In genomic region chr1:161191971-161192370, GRCh38 we compare ENCODE assay signal across 11 cellular contexts. TPM values are rescaled to one million over a fixed set of nuclear protein-coding genes. Genes with fewer than 3 reads are reported as not detected.
A peak's percentile ranks its signal among the peaks of the same experiment; 100 is the strongest.
DNase-seq lines count a peak whose midpoint lies in the region; ATAC-seq and TF ChIP-seq lines count a peak whose summit lies in the region.
"Had no signal": no experiment of that assay in that cellular context is flagged by ENCODE, and none has a peak within 500 bp of the region (broad histone marks: within the 10 kb centered on the region; RNA-seq: fewer than 3 reads in every experiment).

No MANE protein-coding gene starts in this region.

- H3K9me3 ChIP-seq in breast epithelium: no peaks in the 10 kb centered on the region
- H3K9me3 ChIP-seq: pancreas, upper lobe of right lung had no signal

- DNase-seq in T47D (ENCODE audit: low read depth in 1 of 2, low spot score in 1 of 2) (peak; percentile 41 to 45), breast epithelium (ENCODE audit: low spot score in 2 of 2) (no peak), dorsolateral prefrontal cortex (no peak), NCI-H1436 (lab: John Stamatoyannopoulos, UW) (no peak)
- DNase-seq: SIG-M5, upper lobe of right lung had no signal

- no peak for ATAC-seq in GM21360 (IDR thresholded peaks at IDR 0.05; ENCODE audit: unreplicated experiment)

- H3K4me1 ChIP-seq in breast epithelium: peaks cover 0 to 2% of the 10 kb centered on the region in 2 donors
- H3K4me1 ChIP-seq: pancreas had no signal

- H3K27ac ChIP-seq in breast epithelium (peak overlapping the region in 1 of 2 donors; percentile 74), dorsolateral prefrontal cortex (peak overlapping the region in 44 of 59 donors; percentile 1 to 100 (median 88)), temporal lobe (ENCODE audit: low read depth, low read length) (peak overlapping the region; percentile 47)
- H3K27ac ChIP-seq: pancreas, PC-9 had no signal

- intact Hi-C loops in breast epithelium (cut with DNase I; ENCODE audit: low total_unique reads): no loop called here
- intact Hi-C loops in dorsolateral prefrontal cortex (cut with DNase I): loop anchor here in 1 of 2 donors (1.0 to 10.0 kb wide), 3 partner anchors 19 to 193 kb away; partner anchors contain the start of gene TOMM40L

- in situ Hi-C loops in T47D (cut with HindIII; ENCODE audit: low pct_unique_long_range_greater_than_20kb, low sequenced_read_pairs): no loop called here

- no peaks in the 10 kb centered on the region for H3K27me3 ChIP-seq in breast epithelium
- H3K27me3 ChIP-seq in dorsolateral prefrontal cortex: no peaks in the 10 kb centered on the region
- H3K27me3 ChIP-seq: pancreas, upper lobe of right lung had no signal

- no peaks in the 10 kb centered on the region for H3K36me3 ChIP-seq in breast epithelium
- H3K36me3 ChIP-seq: pancreas, upper lobe of right lung had no signal

- H3K4me3 ChIP-seq in breast epithelium: peak overlapping the region in 1 of 3 donors; percentile 44
- H3K4me3 ChIP-seq in dorsolateral prefrontal cortex: peak overlapping the region in 1 of 59 donors; percentile 10
- H3K4me3 ChIP-seq: pancreas, PC-9, upper lobe of right lung had no signal

- no peak for TF ChIP-seq POLR2A in breast epithelium (IDR thresholded peaks at IDR 0.05)

- TF ChIP-seq CTCF in breast epithelium (IDR thresholded peaks at IDR 0.05) (no peak), dorsolateral prefrontal cortex (IDR thresholded peaks at IDR 0.05 in 54 of 56, conservative IDR thresholded peaks at IDR 0.05 in 2 of 56; ENCODE audit: low read depth in 1 of 56, partially characterized antibody in 56 of 56) (no peak)

RNA-seq across cellular contexts. Expression of gene ADAMTS4, which starts 6.9 kb away (rescaled TPM):
- total RNA-seq in breast epithelium (10 to 100 TPM in 2 of 3 donors, 1 to 10 TPM in 1; 4.8 to 85.5 (median 24.6) TPM), dorsolateral prefrontal cortex (100 to 1,000 TPM in 8 of 120 experiments, 10 to 100 TPM in 98, 1 to 10 TPM in 14; 2.9 to 153 (median 35.3) TPM), temporal lobe (0.49 TPM)
- total RNA-seq: HT1080, PC-9 had no signal

RNA-seq across cellular contexts. Expression of gene NDUFS2, which starts 10.2 kb away (rescaled TPM):
- total RNA-seq in breast epithelium (100 to 1,000 TPM; 102 to 129 (median 116) TPM), dorsolateral prefrontal cortex (100 to 1,000 TPM in 116 of 120 experiments, 10 to 100 TPM in 4; 77.0 to 176 (median 131) TPM), temporal lobe (129 TPM)

RNA-seq across cellular contexts. Expression of gene B4GALT3, which starts 14.7 kb away (rescaled TPM):
- total RNA-seq in breast epithelium (10 to 100 TPM; 23.4 to 41.3 (median 29.4) TPM), dorsolateral prefrontal cortex (10 to 100 TPM; 17.8 to 52.2 (median 29.1) TPM), temporal lobe (16.2 TPM)

RNA-seq across cellular contexts. Expression of gene FCER1G, which starts 23.1 kb away (rescaled TPM):
- total RNA-seq in breast epithelium (100 to 1,000 TPM in 1 of 3 donors, 10 to 100 TPM in 2; 40.3 to 153 (median 70.1) TPM), dorsolateral prefrontal cortex (10 to 100 TPM in 76 of 120 experiments, 1 to 10 TPM in 44; 1.7 to 86.4 (median 12.9) TPM), temporal lobe (1.2 TPM)
- total RNA-seq: PC-9 had no signal

RNA-seq across cellular contexts. Expression of gene PPOX, which starts 25.7 kb away (rescaled TPM):
- 10 to 100 TPM; 19.5 to 26.8 (median 25.2) TPM for total RNA-seq in breast epithelium
- total RNA-seq in dorsolateral prefrontal cortex: 10 to 100 TPM; 18.7 to 52.5 (median 36.8) TPM
- total RNA-seq in temporal lobe: 16.5 TPM

Comparison
In these comparisons a context has a peak if more than half of its experiments do, and no peak if none do; other contexts are left out.
1. DNase-seq: peak in T47D (2 of 2); none in breast epithelium (0 of 2), dorsolateral prefrontal cortex (0 of 10) and NCI-H1436 (single experiment).